22 cellular contexts compared by ENCODE assay signal in genomic region chr5:132182366-132183040, GRCh38. TPM values are rescaled to one million over a fixed set of nuclear protein-coding genes. Genes with fewer than 3 reads are reported as not detected.
A peak's percentile ranks its signal among the peaks of the same experiment; 100 is the strongest.
DNase-seq lines count a peak whose midpoint lies in the region; FAIRE-seq and TF ChIP-seq lines count a peak whose summit lies in the region.
"Had no signal": no experiment of that assay in that cellular context is flagged by ENCODE, and none has a peak within 500 bp of the region (broad histone marks: within the 10 kb centered on the region; RNA-seq: fewer than 3 reads in every experiment).

No MANE protein-coding gene starts in this region.

- FAIRE-seq in endothelial cell of umbilical vein (lab: Jason Lieb, UNC) = no peak
- FAIRE-seq in keratinocyte (lab: Jason Lieb, UNC) = peak; percentile 84
- FAIRE-seq in frontal cortex (lab: Jason Lieb, UNC) = no peak
- FAIRE-seq: G401.6 had no signal

- H3K79me2 ChIP-seq in endothelial cell of umbilical vein (ENCODE audit: control insufficient read depth, insufficient read depth, low read length) (no peaks in the 10 kb centered on the region), keratinocyte (ENCODE audit: control insufficient read depth, insufficient read depth, low read length) (no peaks in the 10 kb centered on the region)

- H4K20me1 ChIP-seq in endothelial cell of umbilical vein (replicated peaks; ENCODE audit: control insufficient read depth, extremely low read depth, insufficient read depth, low read length) (no peaks in the 10 kb centered on the region), keratinocyte (ENCODE audit: control insufficient read depth, extremely low read depth, insufficient read depth, low read length) (no peaks in the 10 kb centered on the region)

- H3K4me3 ChIP-seq in endothelial cell of umbilical vein (replicated peaks in 1 of 3; ENCODE audit: insufficient read depth in 1 of 3, low read depth in 1 of 3, low read length in 3 of 3) (no peak overlapping the region), keratinocyte (ENCODE audit: control insufficient read depth in 2 of 3, extremely low read depth in 1 of 3, insufficient read depth in 2 of 3, low read depth in 1 of 3, low read length in 3 of 3) (peak overlapping the region in 2 of 3 experiments; percentile 44 to 50)
- H3K4me3 ChIP-seq: coronary artery, stomach, tibial nerve had no signal

- H3K4me1 ChIP-seq in endothelial cell of umbilical vein (ENCODE audit: control insufficient read depth, extremely low read depth, insufficient read depth, low read length) = peaks cover 16% of the 10 kb centered on the region
- peaks cover 20% of the 10 kb centered on the region for H3K4me1 ChIP-seq in keratinocyte (ENCODE audit: control insufficient read depth, extremely low read depth, insufficient read depth, low read length)

- H3K36me3 ChIP-seq in endothelial cell of umbilical vein (ENCODE audit: control insufficient read depth in 2 of 2, extremely low read depth in 1 of 2, insufficient read depth in 2 of 2, low read length in 2 of 2) (no peaks in the 10 kb centered on the region), keratinocyte (ENCODE audit: control insufficient read depth in 2 of 2, extremely low read depth in 1 of 2, insufficient read depth in 2 of 2, low read length in 2 of 2) (no peaks in the 10 kb centered on the region)
- H3K36me3 ChIP-seq: stomach, tibial nerve had no signal

- no peaks in the 10 kb centered on the region for H3K9me3 ChIP-seq in endothelial cell of umbilical vein (replicated peaks; ENCODE audit: control insufficient read depth, insufficient read depth, low read length)
- H3K9me3 ChIP-seq in keratinocyte (ENCODE audit: control insufficient read depth, low read depth, low read length) = no peaks in the 10 kb centered on the region
- H3K9me3 ChIP-seq: stomach, tibial nerve had no signal

- H2AFZ ChIP-seq in endothelial cell of umbilical vein (ENCODE audit: low read depth, low read length) (peak overlapping the region; percentile 34), keratinocyte (ENCODE audit: control insufficient read depth, low read length) (peak overlapping the region; percentile 98)

- TF ChIP-seq CTCF in endothelial cell of umbilical vein (IDR thresholded peaks at IDR 0.05; ENCODE audit: extremely low read depth in 1 of 2, insufficient read depth in 1 of 2, low read depth in 1 of 2, low read length in 2 of 2) = no peak
- TF ChIP-seq CTCF in keratinocyte (optimal IDR thresholded peaks at IDR 0.05 in 1 of 3, IDR thresholded peaks at IDR 0.05 in 1 of 3, conservative IDR thresholded peaks at IDR 0.05 in 1 of 3; ENCODE audit: extremely low read depth in 1 of 3, insufficient read depth in 2 of 3, low read length in 3 of 3) = no peak
- TF ChIP-seq CTCF in GM20000 (IDR thresholded peaks at IDR 0.05; ENCODE audit: extremely low read depth, missing control alignments) = no peak

- intact Hi-C loops in endothelial cell of umbilical vein (cut with micrococcal nuclease) = loop anchor here (5.0 kb wide), 2 partner anchors 95 to 315 kb away; no protein-coding TSS in a partner anchor

- H3K4me2 ChIP-seq in endothelial cell of umbilical vein (ENCODE audit: insufficient read depth, low read length) (no peak overlapping the region), keratinocyte (ENCODE audit: control insufficient read depth, extremely low read depth, insufficient read depth, low read depth, low read length) (peak overlapping the region; percentile 80)

- TF ChIP-seq POLR2A in endothelial cell of umbilical vein (IDR thresholded peaks at IDR 0.05; ENCODE audit: low read depth, low read length) = no peak

- H3K27ac ChIP-seq in endothelial cell of umbilical vein (ENCODE audit: insufficient read depth, low read depth, low read length) (no peak overlapping the region), keratinocyte (ENCODE audit: control insufficient read depth, insufficient read depth, low read length) (peak overlapping the region; percentile 66)
- H3K27ac ChIP-seq: C4-2B, coronary artery, stomach, tibial nerve had no signal

- POLR2A ChIA-PET in endothelial cell of umbilical vein (lab: Charles Lee) = no interaction called here

- H3K9me1 ChIP-seq in endothelial cell of umbilical vein (replicated peaks; ENCODE audit: control insufficient read depth, extremely low read depth, insufficient read depth, low read length) (no peaks in the 10 kb centered on the region), keratinocyte (ENCODE audit: control insufficient read depth, extremely low read depth, insufficient read depth, low read length) (no peaks in the 10 kb centered on the region)

- H3K9ac ChIP-seq in endothelial cell of umbilical vein (replicated peaks; ENCODE audit: extremely low read depth, insufficient read depth, low read length) (no peak overlapping the region), keratinocyte (ENCODE audit: control insufficient read depth, extremely low read depth, insufficient read depth, low read length) (peak overlapping the region; percentile 43)

- dilution Hi-C loops in endothelial cell of umbilical vein (cut with MboI; ENCODE audit: extremely low pct_ligation_motif_present, low sequenced_read_pairs) (no loop called here), keratinocyte (cut with MboI; ENCODE audit: extremely low pct_ligation_motif_present, low sequenced_read_pairs) (no loop called here)

- no TSS peak for BruUV-seq in endothelial cell of umbilical vein (replicated peaks; lab: Mats Ljungman, UMichigan)

- no peaks in the 10 kb centered on the region for H3K27me3 ChIP-seq in endothelial cell of umbilical vein (ENCODE audit: control insufficient read depth in 2 of 2, insufficient read depth in 2 of 2, low read length in 2 of 2)
- no peaks in the 10 kb centered on the region for H3K27me3 ChIP-seq in keratinocyte (ENCODE audit: control insufficient read depth, extremely low read depth, insufficient read depth, low read length)
- H3K27me3 ChIP-seq: stomach, tibial nerve had no signal

- peak; percentile 30 for DNase-seq in EH (ENCODE audit: low read depth)
- peak; percentile 43 for DNase-seq in NCI-H226
- DNase-seq in endothelial cell of umbilical vein (ENCODE audit: low read depth, low spot score) = peak; percentile 21
- DNase-seq in keratinocyte (ENCODE audit: low read depth, low spot score) = no peak
- DNase-seq in GM03348 (ENCODE audit: low spot score) = no peak
- DNase-seq in GM20000 (ENCODE audit: low spot score) = no peak
- no peak for DNase-seq in DMS153 treated with DMSO at 0.1 percent for 48 hours (lab: John Stamatoyannopoulos, UW; ENCODE audit: unreplicated experiment)
- DNase-seq in frontal cortex (ENCODE audit: low spot score in 2 of 2) = no peak
- DNase-seq: activated naive CD4-positive, alpha-beta T cell treated with anti-CD3 and anti-CD28 coated beads for 36 hours; activated T-cell treated with anti-CD3 and anti-CD28 coated beads, Interleukin-2, amount 50 U/mL, for 72 hours; amygdala; hippocampal formation; immature natural killer cell; NCI-H1048; NCI-H187; NCI-H526; stomach; T-helper 17 cell had no signal

- CTCF ChIA-PET in endothelial cell of umbilical vein (lab: Charles Lee) = interaction anchor here (1.0 kb wide), 2 partner anchors 56 to 118 kb away, joined by 3 read pairs; no protein-coding TSS in a partner anchor

TF ChIP-seq in endothelial cell of umbilical vein, 7 proteins besides CTCF, POLR2A, EP300 and RAD21:
- no peak for TF ChIP-seq MYC (IDR thresholded peaks at IDR 0.05; ENCODE audit: low read depth, low read length)
- no peak for TF ChIP-seq MAX (IDR thresholded peaks at IDR 0.05; ENCODE audit: insufficient read depth, insufficient read length)
- TF ChIP-seq JUN (IDR thresholded peaks at IDR 0.05; ENCODE audit: borderline replicate concordance, insufficient read depth, insufficient read length, low read depth) = no peak
- no peak for TF ChIP-seq FOS (IDR thresholded peaks at IDR 0.05; ENCODE audit: borderline replicate concordance, insufficient read depth, low read length)
- no peak for TF ChIP-seq EZH2 (IDR thresholded peaks at IDR 0.05; ENCODE audit: borderline replicate concordance, low read depth, low read length, severe bottlenecking)
- TF ChIP-seq POLR2AphosphoS5 (IDR thresholded peaks at IDR 0.05; ENCODE audit: insufficient read depth, low read depth, low read length) = no peak
- no peak for TF ChIP-seq GATA2 (IDR thresholded peaks at IDR 0.05; ENCODE audit: insufficient read depth, insufficient read length, low read depth, low read length)

RNA-seq across cellular contexts. Expression of gene P4HA2, which starts 45.1 kb away (rescaled TPM):
- 37.4 and 37.6 TPM in 2 replicates for total RNA-seq in endothelial cell of umbilical vein
- 58.7 and 67.1 TPM in 2 replicates for polyA plus RNA-seq in endothelial cell of umbilical vein
- polyA plus RNA-seq in endothelial cell of umbilical vein (2011; cell fraction: cytosol; rRNA removed) = 47.2 and 48.0 TPM in 2 replicates
- polyA plus RNA-seq in endothelial cell of umbilical vein (2011; cell fraction: nucleus; rRNA removed) = 46.7 and 48.4 TPM in 2 replicates
- polyA plus RNA-seq in endothelial cell of umbilical vein (2012) = 48.9 and 64.0 TPM in 2 replicates
- polyA minus RNA-seq in endothelial cell of umbilical vein = 66.9 and 75.4 TPM in 2 replicates
- polyA minus RNA-seq in endothelial cell of umbilical vein (2011; cell fraction: cytosol; rRNA and poly(A)+ RNA removed) = 9.8 TPM
- 19.0 and 19.4 TPM in 2 replicates for polyA minus RNA-seq in endothelial cell of umbilical vein (2011; cell fraction: nucleus; rRNA and poly(A)+ RNA removed)
- polyA plus RNA-seq in keratinocyte = 93.6 to 158 TPM (median 112 TPM) in 3 replicates
- 34.6 TPM for polyA plus RNA-seq in keratinocyte (2011; ENCODE audit: low read depth)
- polyA plus RNA-seq in keratinocyte (2011; cell fraction: cytosol; rRNA removed) = 55.1 and 60.5 TPM in 2 replicates
- polyA plus RNA-seq in keratinocyte (2011; cell fraction: nucleus; rRNA removed) = 276 and 293 TPM in 2 replicates
- 64.5 and 83.7 TPM in 2 replicates for polyA plus RNA-seq in keratinocyte (2012; ENCODE audit: low replicate concordance)
- polyA minus RNA-seq in keratinocyte = 128 to 202 TPM (median 140 TPM) in 3 replicates
- 61.6 TPM for polyA minus RNA-seq in keratinocyte (2011; cell fraction: cytosol; rRNA and poly(A)+ RNA removed)
- 165 and 259 TPM in 2 replicates for polyA minus RNA-seq in keratinocyte (2011; cell fraction: nucleus; rRNA and poly(A)+ RNA removed)
- total RNA-seq in frontal cortex = 13.9 TPM

Comparison
In these comparisons a context has a peak if more than half of its experiments do, and no peak if none do; other contexts are left out.
1. DNase-seq: peak in EH (single experiment), NCI-H226 (single experiment) and endothelial cell of umbilical vein (single experiment); none in keratinocyte (single experiment), GM03348 (single experiment), GM20000 (single experiment), DMS153 treated with DMSO at 0.1 percent for 48 hours (single experiment) and frontal cortex (0 of 2).
2. H3K4me3 ChIP-seq: peak in keratinocyte (2 of 3); none in endothelial cell of umbilical vein (0 of 3).